8 cellular contexts compared by ENCODE assay signal in genomic region chr9:68685770-68686169, GRCh38. TPM values are rescaled to one million over a fixed set of nuclear protein-coding genes. Genes with fewer than 3 reads are reported as not detected.
DNase-seq lines count a peak whose midpoint lies in the region; ATAC-seq and TF ChIP-seq lines count a peak whose summit lies in the region.

No MANE protein-coding gene starts in this region.

- CTCF ChIA-PET in Calu3 (lab: Charles Lee) = interaction anchor here (0.6 to 1.4 kb wide), 2 partner anchors 21 to 314 kb away, joined by 3 read pairs; no protein-coding TSS in a partner anchor

- no peaks in the 10 kb centered on the region for H3K36me3 Mint-ChIP-seq in Calu3 (ENCODE audit: insufficient read depth, unreplicated experiment)
- H3K36me3 Mint-ChIP-seq in activated T-helper 2 cell treated with anti-CD3 and anti-CD28 coated beads, Interferon-gamma antibody, Interleukin-2, Interleukin-4, amounts not matched to agents 10 μg/mL and 5 μg/mL and 100 μg/mL, durations not matched to agents 14 hours and 24 hours and 36 hours (ENCODE audit: low read depth) = no peaks in the 10 kb centered on the region

- H3K27ac Mint-ChIP-seq in Calu3 (ENCODE audit: unreplicated experiment) = no peak overlapping the region
- H3K27ac Mint-ChIP-seq in activated T-helper 2 cell treated with anti-CD3 and anti-CD28 coated beads, Interferon-gamma antibody, Interleukin-2, Interleukin-4, amounts not matched to agents 10 μg/mL and 5 μg/mL and 100 μg/mL, durations not matched to agents 14 hours and 24 hours and 36 hours = no peak overlapping the region

- no peak overlapping the region for H3K4me3 Mint-ChIP-seq in Calu3 (ENCODE audit: low read depth, unreplicated experiment)
- H3K4me3 Mint-ChIP-seq in activated T-helper 2 cell treated with anti-CD3 and anti-CD28 coated beads, Interferon-gamma antibody, Interleukin-2, Interleukin-4, amounts not matched to agents 10 μg/mL and 5 μg/mL and 100 μg/mL, durations not matched to agents 14 hours and 24 hours and 36 hours (ENCODE audit: low read depth) = no peak overlapping the region

- H3K9me3 Mint-ChIP-seq in Calu3 (ENCODE audit: low read depth, unreplicated experiment) = no peaks in the 10 kb centered on the region
- no peaks in the 10 kb centered on the region for H3K9me3 Mint-ChIP-seq in activated T-helper 2 cell treated with anti-CD3 and anti-CD28 coated beads, Interferon-gamma antibody, Interleukin-2, Interleukin-4, amounts not matched to agents 10 μg/mL and 5 μg/mL and 100 μg/mL, durations not matched to agents 14 hours and 24 hours and 36 hours

- no TSS peak for BruUV-seq in Calu3 (replicated peaks; lab: Mats Ljungman, UMichigan)

- no peaks in the 10 kb centered on the region for H3K27me3 Mint-ChIP-seq in Calu3 (ENCODE audit: unreplicated experiment)
- peaks cover 12% of the 10 kb centered on the region for H3K27me3 Mint-ChIP-seq in activated T-helper 2 cell treated with anti-CD3 and anti-CD28 coated beads, Interferon-gamma antibody, Interleukin-2, Interleukin-4, amounts not matched to agents 10 μg/mL and 5 μg/mL and 100 μg/mL, durations not matched to agents 14 hours and 24 hours and 36 hours (ENCODE audit: low read depth)

- intact Hi-C loops in Calu3 (cut with micrococcal nuclease; ENCODE audit: unreplicated experiment) (loop anchor here (1.0 to 10.0 kb wide), 2 partner anchors 101 to 309 kb away; no protein-coding TSS in a partner anchor), left colon (cut with DNase I, micrococcal nuclease) (no loop called here), posterior cingulate gyrus (cut with DNase I) (no loop called here), sciatic nerve (cut with DNase I) (no loop called here)
- intact Hi-C loops in activated T-helper 2 cell treated with anti-CD3 and anti-CD28 coated beads, Interferon-gamma antibody, Interleukin-2, Interleukin-4, amounts not matched to agents 10 μg/mL and 5 μg/mL and 100 μg/mL, durations not matched to agents 14 hours and 24 hours and 36 hours (cut with micrococcal nuclease) = loop anchor here (1.0 kb wide), 1 partner anchor 101 kb away; no protein-coding TSS in a partner anchor

- no peak for TF ChIP-seq CTCF in Calu3 (IDR thresholded peaks at IDR 0.05; ENCODE audit: unreplicated experiment)

- peaks cover 12% of the 10 kb centered on the region for H3K4me1 Mint-ChIP-seq in Calu3 (ENCODE audit: low read depth, unreplicated experiment)
- peaks cover 36% of the 10 kb centered on the region for H3K4me1 Mint-ChIP-seq in activated T-helper 2 cell treated with anti-CD3 and anti-CD28 coated beads, Interferon-gamma antibody, Interleukin-2, Interleukin-4, amounts not matched to agents 10 μg/mL and 5 μg/mL and 100 μg/mL, durations not matched to agents 14 hours and 24 hours and 36 hours (ENCODE audit: low read depth)

- DNase-seq in Calu3 = peak; percentile 58
- peak; percentile 14 for DNase-seq in RKO (ENCODE audit: low spot score)
- peak; percentile 43 to 67 for DNase-seq in left colon
- no peak for DNase-seq in posterior cingulate gyrus
- no peak for DNase-seq in sciatic nerve (ENCODE audit: low spot score)
- no peak for DNase-seq in activated T-helper 2 cell treated with anti-CD3 and anti-CD28 coated beads, Interferon-gamma antibody, Interleukin-2, Interleukin-4, amounts not matched to agents 10 μg/mL and 5 μg/mL and 100 μg/mL, durations not matched to agents 14 hours and 24 hours and 36 hours (ENCODE audit: low spot score)

- ATAC-seq in GM18907 (IDR thresholded peaks at IDR 0.05; ENCODE audit: unreplicated experiment) (peak; percentile 81), HG03095 (IDR thresholded peaks at IDR 0.05; ENCODE audit: unreplicated experiment) (peak; percentile 95), left colon (peak; percentile 94), sciatic nerve (no peak)

RNA-seq across cellular contexts. Expression of gene PIP5K1B, which starts 19.3 kb away (rescaled TPM):
- 8.6 and 9.0 TPM in 2 replicates for total RNA-seq in Calu3 (2022)
- total RNA-seq in left colon = 10 to 100 TPM; 83.1 to 91.6 TPM
- 2.0 TPM for total RNA-seq in sciatic nerve
- 76.2 and 77.2 TPM in 2 replicates for total RNA-seq in activated T-helper 2 cell treated with anti-CD3 and anti-CD28 coated beads, Interferon-gamma antibody, Interleukin-2, Interleukin-4, amounts not matched to agents 10 μg/mL and 5 μg/mL and 100 μg/mL, durations not matched to agents 14 hours and 24 hours and 36 hours

Comparison
In these comparisons a context has a peak if more than half of its experiments do, and no peak if none do; other contexts are left out.
1. DNase-seq: peak in Calu3 (single experiment), RKO (single experiment) and left colon (2 of 2); none in posterior cingulate gyrus (0 of 10), sciatic nerve (single experiment) and activated T-helper 2 cell treated with anti-CD3 and anti-CD28 coated beads, Interferon-gamma antibody, Interleukin-2, Interleukin-4, amounts not matched to agents 10 μg/mL and 5 μg/mL and 100 μg/mL, durations not matched to agents 14 hours and 24 hours and 36 hours (single experiment).
2. intact Hi-C loops: an anchor here in Calu3 (1.0 to 10.0 kb wide) and activated T-helper 2 cell treated with anti-CD3 and anti-CD28 coated beads, Interferon-gamma antibody, Interleukin-2, Interleukin-4, amounts not matched to agents 10 μg/mL and 5 μg/mL and 100 μg/mL, durations not matched to agents 14 hours and 24 hours and 36 hours (1.0 kb wide); none called in left colon, posterior cingulate gyrus and sciatic nerve.